9 cellular contexts compared by ENCODE assay signal in genomic region chr21:35971824-35972223, GRCh38.
"Had no signal": no experiment of that assay in that cellular context is flagged by ENCODE, and none has a peak within 500 bp of the region (broad histone marks: within the 10 kb centered on the region; RNA-seq: fewer than 3 reads in every experiment).

No MANE protein-coding gene starts in this region.

- H3K4me3 ChIP-seq: GM23338 had no signal

- FAIRE-seq: H1, H54, HepG2 had no signal

- DNase-seq: H9, HFFc6, KG1 had no signal

- ATAC-seq: GM23338, HCT116, HepG2 had no signal

- H2AFZ ChIP-seq: GM23338 had no signal

- H3K27ac ChIP-seq: HL-60 had no signal

- H3K4me2 ChIP-seq: GM23338 had no signal
